In genomic region chr3:48847053-48847585, GRCh38 we compare ENCODE assay signal across 8 cellular contexts. TPM values are rescaled to one million over a fixed set of nuclear protein-coding genes. Genes with fewer than 3 reads are reported as not detected.
A peak's percentile ranks its signal among the peaks of the same experiment; 100 is the strongest.
DNase-seq lines count a peak whose midpoint lies in the region; ATAC-seq and TF ChIP-seq lines count a peak whose summit lies in the region.

No MANE protein-coding gene starts in this region.

- H3K79me2 ChIP-seq in neural progenitor cell (ENCODE audit: low read depth) = no peaks in the 10 kb centered on the region

- H3K9me3 ChIP-seq in gastroesophageal sphincter (no peaks in the 10 kb centered on the region), neural progenitor cell (ENCODE audit: low read depth) (no peaks in the 10 kb centered on the region), subcutaneous abdominal adipose tissue (ENCODE audit: control insufficient read depth in 5 of 5, low read length in 5 of 5) (no peaks in the 10 kb centered on the region)

- CTCF ChIA-PET in Calu3 (lab: Charles Lee) = interaction anchor here (0.5 to 1.1 kb wide), 7 partner anchors 50 to 652 kb away, joined by 3 to 10 read pairs (median 4); partner anchors contain the start of genes NCKIPSD and SLC25A20
- CTCF ChIA-PET in activated naive CD4-positive, alpha-beta T cell treated with anti-CD3 and anti-CD28 coated beads, Interleukin-2, amount 10 ng/mL, durations not matched to agents 7 days and 5 days (lab: Charles Lee) = interaction anchor here (1.3 to 1.6 kb wide), 2 partner anchors 12 to 108 kb away, joined by 3 read pairs; no protein-coding TSS in a partner anchor

- peaks cover 23% of the 10 kb centered on the region for H3K36me3 Mint-ChIP-seq in Calu3 (ENCODE audit: insufficient read depth, unreplicated experiment)
- peaks cover 11% of the 10 kb centered on the region for H3K36me3 Mint-ChIP-seq in activated naive CD4-positive, alpha-beta T cell treated with anti-CD3 and anti-CD28 coated beads, Interleukin-2, amount 10 ng/mL, durations not matched to agents 7 days and 5 days
- H3K36me3 Mint-ChIP-seq in neural progenitor cell = peaks cover 5% of the 10 kb centered on the region

- intact Hi-C loops in Calu3 (cut with micrococcal nuclease; ENCODE audit: unreplicated experiment) = no loop called here

- no peak for TF ChIP-seq RAD21 in Ishikawa (IDR thresholded peaks at IDR 0.05; ENCODE audit: low read depth)

- H3K4me3 Mint-ChIP-seq in Calu3 (ENCODE audit: low read depth, unreplicated experiment) = peak overlapping the region; percentile 92
- peak overlapping the region; percentile 82 for H3K4me3 Mint-ChIP-seq in activated naive CD4-positive, alpha-beta T cell treated with anti-CD3 and anti-CD28 coated beads, Interleukin-2, amount 10 ng/mL, durations not matched to agents 7 days and 5 days
- H3K4me3 Mint-ChIP-seq in neural progenitor cell = peak overlapping the region; percentile 88

- ATAC-seq in GM21576 (IDR thresholded peaks at IDR 0.05; ENCODE audit: unreplicated experiment) (peak; percentile 32), gastroesophageal sphincter (peak; percentile 68)

- H3K27me3 ChIP-seq in gastroesophageal sphincter (no peaks in the 10 kb centered on the region), neural progenitor cell (peaks cover 13% of the 10 kb centered on the region), subcutaneous abdominal adipose tissue (ENCODE audit: control insufficient read depth in 5 of 5, insufficient read depth in 4 of 5, low read length in 5 of 5) (no peaks in the 10 kb centered on the region)

- H3K4me1 ChIP-seq in gastroesophageal sphincter (peaks cover 11 to 29% (median 14%) of the 10 kb centered on the region in 3 donors), neural progenitor cell (peaks cover 15% of the 10 kb centered on the region), subcutaneous abdominal adipose tissue (ENCODE audit: control insufficient read depth in 5 of 5, insufficient read depth in 5 of 5, low read length in 5 of 5) (peaks cover 4 to 34% (median 27%) of the 10 kb centered on the region in 5 donors)

- DNase-seq in Calu3 (peak; percentile 87), SHP77 treated with DMSO at 0.1 percent for 48 hours (lab: John Stamatoyannopoulos, UW) (peak; percentile 62), neural progenitor cell (ENCODE audit: low spot score) (peak; percentile 79)
- DNase-seq in activated naive CD4-positive, alpha-beta T cell treated with anti-CD3 and anti-CD28 coated beads, Interleukin-2, amount 10 ng/mL, durations not matched to agents 7 days and 5 days = peak; percentile 67

- H2AFZ ChIP-seq in neural progenitor cell (replicated peaks) = peak overlapping the region; percentile 90

- peaks cover 7% of the 10 kb centered on the region for H3K4me1 Mint-ChIP-seq in Calu3 (ENCODE audit: low read depth, unreplicated experiment)
- peaks cover 26% of the 10 kb centered on the region for H3K4me1 Mint-ChIP-seq in activated naive CD4-positive, alpha-beta T cell treated with anti-CD3 and anti-CD28 coated beads, Interleukin-2, amount 10 ng/mL, durations not matched to agents 7 days and 5 days
- H3K4me1 Mint-ChIP-seq in neural progenitor cell = peaks cover 28% of the 10 kb centered on the region

- TF ChIP-seq POLR2A in gastroesophageal sphincter (IDR thresholded peaks at IDR 0.05) = no peak

- H3K27me3 Mint-ChIP-seq in Calu3 (ENCODE audit: unreplicated experiment) (no peaks in the 10 kb centered on the region), neural progenitor cell (ENCODE audit: insufficient read depth, low read depth) (peaks cover 4% of the 10 kb centered on the region)
- no peaks in the 10 kb centered on the region for H3K27me3 Mint-ChIP-seq in activated naive CD4-positive, alpha-beta T cell treated with anti-CD3 and anti-CD28 coated beads, Interleukin-2, amount 10 ng/mL, durations not matched to agents 7 days and 5 days

- H3K9me3 Mint-ChIP-seq in Calu3 (ENCODE audit: low read depth, unreplicated experiment) = no peaks in the 10 kb centered on the region
- H3K9me3 Mint-ChIP-seq in activated naive CD4-positive, alpha-beta T cell treated with anti-CD3 and anti-CD28 coated beads, Interleukin-2, amount 10 ng/mL, durations not matched to agents 7 days and 5 days = no peaks in the 10 kb centered on the region
- H3K9me3 Mint-ChIP-seq in neural progenitor cell = peaks cover 4% of the 10 kb centered on the region

- 0% methylated on average over 3 to 14 of the region's 50 CpGs for WGBS in gastroesophageal sphincter (ENCODE audit: low coverage in 1 of 2), 2 donors

- H3K9ac ChIP-seq in neural progenitor cell = peak overlapping the region; percentile 2
- H3K9ac ChIP-seq in subcutaneous abdominal adipose tissue (ENCODE audit: low read length in 5 of 5) = peak overlapping the region; percentile 69 to 87 (median 77)

- H3F3A ChIP-seq in neural progenitor cell (ENCODE audit: low read depth) = peaks cover 21% of the 10 kb centered on the region

- peak overlapping the region; percentile 63 for H3K27ac Mint-ChIP-seq in Calu3 (ENCODE audit: unreplicated experiment)
- H3K27ac Mint-ChIP-seq in activated naive CD4-positive, alpha-beta T cell treated with anti-CD3 and anti-CD28 coated beads, Interleukin-2, amount 10 ng/mL, durations not matched to agents 7 days and 5 days = peak overlapping the region; percentile 83
- H3K27ac Mint-ChIP-seq in neural progenitor cell = peak overlapping the region; percentile 22

- BruUV-seq in Calu3 (replicated peaks; lab: Mats Ljungman, UMichigan) = no TSS peak

- H3K4me2 ChIP-seq in neural progenitor cell = peak overlapping the region; percentile 90

- H4K20me1 ChIP-seq in neural progenitor cell (ENCODE audit: low read depth) = peaks cover 7% of the 10 kb centered on the region

- H3K27ac ChIP-seq in gastroesophageal sphincter (peak overlapping the region; percentile 89 to 98 (median 93)), neural progenitor cell (no peak overlapping the region), subcutaneous abdominal adipose tissue (ENCODE audit: low read depth, low read length) (peak overlapping the region; percentile 88)

- TF ChIP-seq EP300 in Ishikawa (IDR thresholded peaks at IDR 0.05; ENCODE audit: borderline replicate concordance) = no peak; the same call in 1 of the 2 replicates
- no peak for TF ChIP-seq EP300 in gastroesophageal sphincter (IDR thresholded peaks at IDR 0.05)

- no peaks in the 10 kb centered on the region for H3K36me3 ChIP-seq in gastroesophageal sphincter
- no peaks in the 10 kb centered on the region for H3K36me3 ChIP-seq in neural progenitor cell
- H3K36me3 ChIP-seq in subcutaneous abdominal adipose tissue (ENCODE audit: control insufficient read depth in 5 of 5, insufficient read depth in 5 of 5, low read length in 5 of 5) = peaks cover 0 to 3% (median 2%) of the 10 kb centered on the region in 5 donors

- H3K4me3 ChIP-seq in gastroesophageal sphincter (peak overlapping the region; percentile 68 to 94), neural progenitor cell (peak overlapping the region; percentile 71), subcutaneous abdominal adipose tissue (ENCODE audit: low read depth in 1 of 5, low read length in 5 of 5) (peak overlapping the region; percentile 70 to 89 (median 82))

- TF ChIP-seq CTCF in Calu3 (IDR thresholded peaks at IDR 0.05; ENCODE audit: unreplicated experiment) (no peak), gastroesophageal sphincter (IDR thresholded peaks at IDR 0.05) (peak in 1 of 4 experiments; percentile 5), neural progenitor cell (IDR thresholded peaks at IDR 0.05) (no peak)

TF ChIP-seq in Ishikawa, 13 proteins besides CTCF, POLR2A, EP300 and RAD21:
- TF ChIP-seq USF1 (IDR thresholded peaks at IDR 0.05) (no peak), TCF12 (IDR thresholded peaks at IDR 0.05; ENCODE audit: low read depth) (peak; percentile 48; the same call in 1 of the 2 replicates), TEAD4 (IDR thresholded peaks at IDR 0.05) (no peak), NFIC (IDR thresholded peaks at IDR 0.05) (peak; percentile 62), MAX (IDR thresholded peaks at IDR 0.05) (peak; percentile 81), ZBTB7A (IDR thresholded peaks at IDR 0.05; ENCODE audit: low read depth) (0 out of 2 replicates have a peak, but pooled peaks have one; percentile 42)

RNA-seq across cellular contexts. Expression of gene PRKAR2A, which starts 0.6 kb away (rescaled TPM):
- total RNA-seq in Calu3 (2022) = 39.0 and 48.0 TPM in 2 replicates
- 10 to 100 TPM; 33.7 to 45.0 (median 44.0) TPM for total RNA-seq in gastroesophageal sphincter
- total RNA-seq in neural progenitor cell (ENCODE audit: low replicate concordance) = 21.6 and 25.0 TPM in 2 replicates

RNA-seq across cellular contexts. Expression of gene SLC25A20, which starts 51.6 kb away (rescaled TPM):
- total RNA-seq in Calu3 (2022) (7.9 and 11.4 TPM in 2 replicates), gastroesophageal sphincter (10 to 100 TPM; 19.0 to 47.0 (median 23.9) TPM), neural progenitor cell (ENCODE audit: low replicate concordance) (4.3 and 12.5 TPM in 2 replicates)

Comparison
In these comparisons a context has a peak if more than half of its experiments do, and no peak if none do; other contexts are left out.
1. H3K27ac Mint-ChIP-seq: peak in every context shown above with its lines; median percentile 83 in activated naive CD4-positive, alpha-beta T cell treated with anti-CD3 and anti-CD28 coated beads, Interleukin-2, amount 10 ng/mL, durations not matched to agents 7 days and 5 days; 63 in Calu3; 22 in neural progenitor cell.